Comparison of ENCODE assay signal across 35 cellular contexts in the genomic region with DNA sequence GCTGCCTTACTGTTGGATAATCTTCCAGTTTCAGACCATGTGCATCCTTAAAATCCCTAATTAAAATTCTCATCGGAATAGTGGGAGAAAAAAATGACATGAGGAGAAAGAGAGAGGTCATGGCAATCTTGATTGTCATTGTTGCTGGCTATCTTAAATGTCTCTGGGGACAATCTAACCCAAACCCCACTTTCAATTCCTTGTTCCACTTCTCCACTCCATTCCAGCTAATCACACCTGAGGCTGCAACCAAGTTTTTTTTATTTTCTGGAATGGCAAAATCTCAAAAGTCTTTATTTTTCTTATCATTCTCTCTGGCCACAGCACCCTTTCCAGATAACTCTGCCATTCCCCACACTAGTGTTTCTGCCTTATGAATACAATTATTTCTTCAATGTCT.
"Had no signal": no experiment of that assay in that cellular context is flagged by ENCODE, and none has a peak within 500 bp of the region (broad histone marks: within the 10 kb centered on the region; RNA-seq: fewer than 3 reads in every experiment).

No MANE protein-coding gene starts in this region.

- H3K27me3 ChIP-seq: ascending aorta, breast epithelium, cardiac muscle cell, colonic mucosa, esophagus squamous epithelium, gastroesophageal sphincter had no signal

- H3K4me1 ChIP-seq: ascending aorta, breast epithelium, colonic mucosa, esophagus squamous epithelium, gastroesophageal sphincter had no signal

- H3K36me3 Mint-ChIP-seq: activated naive CD4-positive, alpha-beta T cell treated with anti-CD3 and anti-CD28 coated beads, Interleukin-2, amount 50 U/mL, for 72 hours; brain had no signal

- H3K27ac Mint-ChIP-seq: activated B cell treated with CpG ODN at 0.5 μM for 24 hours; activated CD8-positive, alpha-beta memory T cell treated with anti-CD3 and anti-CD28 coated beads, Interleukin-2, amount 10 ng/mL, durations not matched to agents 7 days and 5 days; activated CD8-positive, alpha-beta T cell treated with anti-CD3 and anti-CD28 coated beads for 36 hours; activated naive CD4-positive, alpha-beta T cell treated with anti-CD3 and anti-CD28 coated beads for 36 hours; activated naive CD4-positive, alpha-beta T cell treated with anti-CD3 and anti-CD28 coated beads, Interleukin-2, amount 50 U/mL, for 72 hours; activated naive CD8-positive, alpha-beta T cell treated with anti-CD3 and anti-CD28 coated beads, Interleukin-2, amount 10 ng/mL, durations not matched to agents 7 days and 5 days; activated T-helper 1 cell treated with anti-CD3 and anti-CD28 coated beads, Interleukin-12 subunit alpha, Interleukin-12 subunit beta, Interleukin-2, Interleukin-4 antibody, amounts not matched to agents 30 ng/mL and 10 ng/mL and 1 ng/mL, durations not matched to agents 14 hours and 24 hours and 36 hours; activated T-helper 2 cell treated with anti-CD3 and anti-CD28 coated beads, Interferon-gamma antibody, Interleukin-2, Interleukin-4, amounts not matched to agents 10 μg/mL and 5 μg/mL and 100 μg/mL, durations not matched to agents 14 hours and 24 hours and 36 hours; brain; T-helper 17 cell; T-helper 2 cell treated with Interferon-gamma antibody and Interleukin-4, amounts not matched to agents 5 μg/mL and 100 μg/mL, for 36 hours had no signal

- DNase-seq: activated B cell treated with CpG ODN at 0.5 μM for 24 hours; activated CD4-positive, alpha-beta T cell treated with anti-CD3 and anti-CD28 coated beads for 48 hours; activated CD4-positive, alpha-beta T cell treated with anti-CD3 and anti-CD28 coated beads, Interleukin-2, amount 50 U/mL, for 1 hour; activated CD4-positive, alpha-beta T cell treated with anti-CD3 and anti-CD28 coated beads, Interleukin-2, amount 50 U/mL, for 48 hours; activated CD8-positive, alpha-beta memory T cell treated with anti-CD3 and anti-CD28 coated beads, Interleukin-2, amount 10 ng/mL, durations not matched to agents 7 days and 5 days; activated CD8-positive, alpha-beta memory T cell treated with anti-CD3 and anti-CD28 coated beads, Interleukin-2, amount 50 U/mL, for 4 hours; activated CD8-positive, alpha-beta T cell treated with anti-CD3 and anti-CD28 coated beads for 36 hours; activated effector memory CD4-positive, alpha-beta T cell treated with anti-CD3 and anti-CD28 coated beads, Interleukin-2, amount 50 U/mL, for 16 hours; activated naive CD4-positive, alpha-beta T cell treated with anti-CD3 and anti-CD28 coated beads for 36 hours; activated naive CD8-positive, alpha-beta T cell treated with anti-CD3 and anti-CD28 coated beads, Interleukin-2, amount 10 ng/mL, durations not matched to agents 7 days and 5 days; activated T-cell treated with anti-CD3 and anti-CD28 coated beads, Interleukin-2, amount 50 U/mL, for 1 hour; activated T-cell treated with anti-CD3 and anti-CD28 coated beads, Interleukin-2, amount 50 U/mL, for 48 hours; central memory CD4-positive, alpha-beta T cell; cerebellar nuclear complex; colonic mucosa; effector CD8-positive, alpha-beta T cell; esophagus squamous epithelium; foreskin melanocyte; T-helper 1 cell; T-helper 17 cell; T1000; WERI-Rb-1 had no signal

- H3K36me3 ChIP-seq: ascending aorta, breast epithelium, cardiac muscle cell, colonic mucosa, esophagus squamous epithelium, gastroesophageal sphincter, WERI-Rb-1 had no signal

- H3K9me3 Mint-ChIP-seq: activated B cell treated with CpG ODN at 0.5 μM for 24 hours; activated CD8-positive, alpha-beta T cell treated with anti-CD3 and anti-CD28 coated beads for 36 hours; activated naive CD4-positive, alpha-beta T cell treated with anti-CD3 and anti-CD28 coated beads for 36 hours; activated naive CD4-positive, alpha-beta T cell treated with anti-CD3 and anti-CD28 coated beads, Interleukin-2, amount 50 U/mL, for 72 hours; activated naive CD8-positive, alpha-beta T cell treated with anti-CD3 and anti-CD28 coated beads, Interleukin-2, amount 10 ng/mL, durations not matched to agents 7 days and 5 days; activated T-helper 1 cell treated with anti-CD3 and anti-CD28 coated beads, Interleukin-12 subunit alpha, Interleukin-12 subunit beta, Interleukin-2, Interleukin-4 antibody, amounts not matched to agents 30 ng/mL and 10 ng/mL and 1 ng/mL, durations not matched to agents 14 hours and 24 hours and 36 hours; activated T-helper 2 cell treated with anti-CD3 and anti-CD28 coated beads, Interferon-gamma antibody, Interleukin-2, Interleukin-4, amounts not matched to agents 10 μg/mL and 5 μg/mL and 100 μg/mL, durations not matched to agents 14 hours and 24 hours and 36 hours; brain; T-helper 2 cell treated with Interferon-gamma antibody and Interleukin-4, amounts not matched to agents 5 μg/mL and 100 μg/mL, for 36 hours had no signal

- H3K4me1 Mint-ChIP-seq: brain had no signal

- H3K27ac ChIP-seq: ascending aorta, breast epithelium, cardiac muscle cell, colonic mucosa, epithelial cell of prostate, esophagus squamous epithelium, gastroesophageal sphincter had no signal

- ATAC-seq: activated CD4-positive, CD25-positive, alpha-beta regulatory T cell treated with anti-CD3 and anti-CD28 coated beads, Interleukin-2, amount 50 U/mL, for 24 hours; activated CD8-positive, alpha-beta memory T cell treated with anti-CD3 and anti-CD28 coated beads, Interleukin-2, amount 10 ng/mL, durations not matched to agents 7 days and 5 days; activated CD8-positive, alpha-beta T cell treated with anti-CD3 and anti-CD28 coated beads for 36 hours; activated naive CD4-positive, alpha-beta T cell treated with anti-CD3 and anti-CD28 coated beads, Interleukin-2, amount 50 U/mL, for 72 hours; gastroesophageal sphincter; T-helper 17 cell had no signal

- H3K9me3 ChIP-seq: ascending aorta, breast epithelium, colonic mucosa, esophagus squamous epithelium, gastroesophageal sphincter had no signal

- H3K27me3 Mint-ChIP-seq: activated B cell treated with CpG ODN at 0.5 μM for 24 hours; activated CD8-positive, alpha-beta memory T cell treated with anti-CD3 and anti-CD28 coated beads, Interleukin-2, amount 10 ng/mL, durations not matched to agents 7 days and 5 days; activated CD8-positive, alpha-beta T cell treated with anti-CD3 and anti-CD28 coated beads for 36 hours; activated naive CD8-positive, alpha-beta T cell treated with anti-CD3 and anti-CD28 coated beads, Interleukin-2, amount 10 ng/mL, durations not matched to agents 7 days and 5 days; brain; T-helper 17 cell had no signal

- H3K4me3 Mint-ChIP-seq: activated B cell treated with CpG ODN at 0.5 μM for 24 hours; activated CD8-positive, alpha-beta memory T cell treated with anti-CD3 and anti-CD28 coated beads, Interleukin-2, amount 10 ng/mL, durations not matched to agents 7 days and 5 days; activated CD8-positive, alpha-beta T cell treated with anti-CD3 and anti-CD28 coated beads for 36 hours; activated naive CD4-positive, alpha-beta T cell treated with anti-CD3 and anti-CD28 coated beads for 36 hours; activated naive CD8-positive, alpha-beta T cell treated with anti-CD3 and anti-CD28 coated beads, Interleukin-2, amount 10 ng/mL, durations not matched to agents 7 days and 5 days; activated T-helper 1 cell treated with anti-CD3 and anti-CD28 coated beads, Interleukin-12 subunit alpha, Interleukin-12 subunit beta, Interleukin-2, Interleukin-4 antibody, amounts not matched to agents 30 ng/mL and 10 ng/mL and 1 ng/mL, durations not matched to agents 14 hours and 24 hours and 36 hours; brain; T-helper 17 cell; T-helper 2 cell treated with Interferon-gamma antibody and Interleukin-4, amounts not matched to agents 5 μg/mL and 100 μg/mL, for 36 hours had no signal

- H3K4me3 ChIP-seq: ascending aorta, breast epithelium, cardiac muscle cell, colonic mucosa, esophagus squamous epithelium, gastroesophageal sphincter had no signal

- FAIRE-seq: endometrium, endothelial cell of umbilical vein had no signal
